In genomic region chrX:154049209-154050112, GRCh38 we compare ENCODE assay signal across 15 cellular contexts. TPM values are rescaled to one million over a fixed set of nuclear protein-coding genes. Genes with fewer than 3 reads are reported as not detected.
DNase-seq lines count a peak whose midpoint lies in the region; ATAC-seq and TF ChIP-seq lines count a peak whose summit lies in the region.
"Had no signal": no experiment of that assay in that cellular context is flagged by ENCODE, and none has a peak within 500 bp of the region (broad histone marks: within the 10 kb centered on the region; RNA-seq: fewer than 3 reads in every experiment).

No MANE protein-coding gene starts in this region.

- 22% methylated on average over 13 of the region's 13 CpGs for WGBS in prostate gland

- H3K27ac ChIP-seq in prostate gland, result peak overlapping the region; percentile 54 to 74

- no peaks in the 10 kb centered on the region for H3K36me3 ChIP-seq in prostate gland

- peaks cover 28% of the 10 kb centered on the region for H3K4me1 Mint-ChIP-seq in T-helper 2 cell treated with Interferon-gamma antibody and Interleukin-4, amounts not matched to agents 5 μg/mL and 100 μg/mL, for 36 hours (ENCODE audit: low read depth)
- peaks cover 29 to 40% of the 10 kb centered on the region in 2 donors for H3K4me1 Mint-ChIP-seq in effector memory CD8-positive, alpha-beta T cell (ENCODE audit: low read depth in 2 of 2)

- intact Hi-C loops in prostate gland (cut with DNase I), result loop anchor here (2.0 kb wide), 1 partner anchor 37 kb away; no protein-coding TSS in a partner anchor

- H3K4me3 ChIP-seq in prostate gland, result no peak overlapping the region

- H3K9me3 ChIP-seq in prostate gland, result no peaks in the 10 kb centered on the region

- no peak for TF ChIP-seq CTCF in prostate gland (IDR thresholded peaks at IDR 0.05)

- in situ Hi-C loops in G401 (cut with HindIII; ENCODE audit: low sequenced_read_pairs), result no loop called here

- TF ChIP-seq POLR2A in prostate gland (IDR thresholded peaks at IDR 0.05), result no peak

- no peaks in the 10 kb centered on the region for H3K9me3 Mint-ChIP-seq in T-helper 2 cell treated with Interferon-gamma antibody and Interleukin-4, amounts not matched to agents 5 μg/mL and 100 μg/mL, for 36 hours
- no peaks in the 10 kb centered on the region for H3K9me3 Mint-ChIP-seq in effector memory CD8-positive, alpha-beta T cell

- no peak for DNase-seq in T-helper 2 cell treated with Interferon-gamma antibody and Interleukin-4, amounts not matched to agents 5 μg/mL and 100 μg/mL, for 36 hours (ENCODE audit: low spot score)
- no peak for DNase-seq in T-helper 2 cell
- peak; percentile 42 for DNase-seq in G401 (ENCODE audit: low spot score)
- no peak for DNase-seq in effector memory CD8-positive, alpha-beta T cell
- DNase-seq in prostate gland (ENCODE audit: low spot score), result peak; percentile 10
- DNase-seq in DMS114 treated with DMSO at 0.1 percent for 48 hours (lab: John Stamatoyannopoulos, UW; ENCODE audit: unreplicated experiment), result no peak
- no peak for DNase-seq in GF-D8 (lab: John Stamatoyannopoulos, UW)
- no peak for DNase-seq in NCI-H2081 (lab: John Stamatoyannopoulos, UW)
- DNase-seq: amygdala; effector CD8-positive, alpha-beta T cell; foreskin melanocyte; HCEC 1CT; NCI-H187 treated with DMSO at 0.1 percent for 48 hours; NCI-H774; T1000 had no signal

- H3K27me3 Mint-ChIP-seq in T-helper 2 cell treated with Interferon-gamma antibody and Interleukin-4, amounts not matched to agents 5 μg/mL and 100 μg/mL, for 36 hours (ENCODE audit: low read depth), result no peaks in the 10 kb centered on the region
- H3K27me3 Mint-ChIP-seq in effector memory CD8-positive, alpha-beta T cell, result no peaks in the 10 kb centered on the region

- ATAC-seq in effector memory CD8-positive, alpha-beta T cell (replicated peaks), result no peak

- peaks cover 15% of the 10 kb centered on the region for H3K36me3 Mint-ChIP-seq in T-helper 2 cell treated with Interferon-gamma antibody and Interleukin-4, amounts not matched to agents 5 μg/mL and 100 μg/mL, for 36 hours (ENCODE audit: low read depth)
- peaks cover 65% of the 10 kb centered on the region for H3K36me3 Mint-ChIP-seq in effector memory CD8-positive, alpha-beta T cell (ENCODE audit: insufficient read depth)

- H3K4me1 ChIP-seq in prostate gland (replicated peaks), result no peaks in the 10 kb centered on the region

- peak overlapping the region; percentile 64 for H3K27ac Mint-ChIP-seq in T-helper 2 cell treated with Interferon-gamma antibody and Interleukin-4, amounts not matched to agents 5 μg/mL and 100 μg/mL, for 36 hours
- peak overlapping the region; percentile 62 to 90 for H3K27ac Mint-ChIP-seq in effector memory CD8-positive, alpha-beta T cell

- H3K27me3 ChIP-seq in prostate gland (replicated peaks; ENCODE audit: insufficient read depth), result no peaks in the 10 kb centered on the region

- H3K4me3 Mint-ChIP-seq in T-helper 2 cell treated with Interferon-gamma antibody and Interleukin-4, amounts not matched to agents 5 μg/mL and 100 μg/mL, for 36 hours, result no peak overlapping the region
- H3K4me3 Mint-ChIP-seq in effector memory CD8-positive, alpha-beta T cell, result peak overlapping the region in 1 of 2 donors; percentile 30

RNA-seq across cellular contexts. Expression of gene IRAK1, which starts 29.8 kb away (rescaled TPM):
- total RNA-seq in G401 (2014; rRNA removed; shearing (Covaris generic)), result 140 and 144 TPM in 2 replicates
- total RNA-seq in prostate gland, result 100 to 1,000 TPM; 113 to 122 TPM

RNA-seq across cellular contexts. Expression of gene MECP2, which starts 48.1 kb away (rescaled TPM):
- total RNA-seq in G401 (2014; rRNA removed; shearing (Covaris generic)), result 19.8 and 33.1 TPM in 2 replicates
- 10 to 100 TPM; 54.4 to 85.2 TPM for total RNA-seq in prostate gland

Comparison
In these comparisons a context has a peak if more than half of its experiments do, and no peak if none do; other contexts are left out.
1. DNase-seq: peak in G401 (single experiment) and prostate gland (single experiment); none in T-helper 2 cell treated with Interferon-gamma antibody and Interleukin-4, amounts not matched to agents 5 μg/mL and 100 μg/mL, for 36 hours (single experiment), T-helper 2 cell (0 of 5), effector memory CD8-positive, alpha-beta T cell (0 of 3), DMS114 treated with DMSO at 0.1 percent for 48 hours (single experiment), GF-D8 (single experiment) and NCI-H2081 (0 of 2).